Comparison of ENCODE assay signal across 8 cellular contexts in genomic region chr7:20220824-20221547, GRCh38. TPM values are rescaled to one million over a fixed set of nuclear protein-coding genes. Genes with fewer than 3 reads are reported as not detected.
DNase-seq lines count a peak whose midpoint lies in the region; ATAC-seq, FAIRE-seq and TF ChIP-seq lines count a peak whose summit lies in the region.

No MANE protein-coding gene starts in this region.

- H3K27ac Mint-ChIP-seq in mesothelial cell of epicardium = no peak overlapping the region

- no peaks in the 10 kb centered on the region for H3K9me3 ChIP-seq in psoas muscle

- in situ Hi-C loops in KBM-7 (cut with MboI; ENCODE audit: low pct_unique_long_range_greater_than_20kb, low sequenced_read_pairs) = no loop called here

- no peaks in the 10 kb centered on the region for H3K36me3 ChIP-seq in psoas muscle (ENCODE audit: insufficient read depth in 1 of 2, low read depth in 1 of 2)

- peak; percentile 10 for ATAC-seq in GM18498 (IDR thresholded peaks at IDR 0.05; ENCODE audit: unreplicated experiment)
- ATAC-seq in psoas muscle = no peak

- no peaks in the 10 kb centered on the region for H3K27me3 Mint-ChIP-seq in mesothelial cell of epicardium (ENCODE audit: low read depth)

- H3K27ac ChIP-seq in psoas muscle = peak overlapping the region; percentile 8

- no peak for FAIRE-seq in D721Med (lab: Jason Lieb, UNC)

- no peaks in the 10 kb centered on the region for H3K27me3 ChIP-seq in psoas muscle (ENCODE audit: insufficient read depth in 3 of 3, low read length in 2 of 3)

- no peak overlapping the region for H3K4me3 Mint-ChIP-seq in mesothelial cell of epicardium

- peaks cover 23% of the 10 kb centered on the region for H3K4me1 Mint-ChIP-seq in mesothelial cell of epicardium

- no peaks in the 10 kb centered on the region for H3K9me3 Mint-ChIP-seq in mesothelial cell of epicardium

- H3K4me3 ChIP-seq in choroid plexus epithelial cell (ENCODE audit: low read depth, low read length) (no peak overlapping the region), psoas muscle (no peak overlapping the region)

- TF ChIP-seq CTCF in choroid plexus epithelial cell (conservative IDR thresholded peaks at IDR 0.05; ENCODE audit: low read depth, low read length) = no peak
- no peak for TF ChIP-seq CTCF in psoas muscle (IDR thresholded peaks at IDR 0.05)
- no peak for TF ChIP-seq CTCF in mesothelial cell of epicardium (IDR thresholded peaks at IDR 0.05; ENCODE audit: unreplicated experiment)
- no peak for TF ChIP-seq CTCF in D721Med (IDR thresholded peaks at IDR 0.05; ENCODE audit: insufficient read depth, missing control alignments)

- WGBS in psoas muscle, 3 donors = 53 to 70% (median 53%) methylated on average over 4 of the region's 4 CpGs

- intact Hi-C loops in psoas muscle (cut with DNase I) = no loop called here

- DNase-seq in KBM-7 (peak; percentile 82), choroid plexus epithelial cell (ENCODE audit: low read depth) (peak; percentile 94), psoas muscle (no peak), mesothelial cell of epicardium (ENCODE audit: low spot score in 2 of 2, unreplicated experiment in 2 of 2) (no peak), D721Med (ENCODE audit: insufficient read length, low spot score) (no peak), NCI-H2171 treated with DMSO at 0.1 percent for 48 hours (lab: John Stamatoyannopoulos, UW) (no peak), DMS79 treated with DMSO at 0.1 percent for 48 hours (lab: John Stamatoyannopoulos, UW) (no peak)

- H3K36me3 Mint-ChIP-seq in mesothelial cell of epicardium = no peaks in the 10 kb centered on the region

- H3K4me1 ChIP-seq in psoas muscle = no peaks in the 10 kb centered on the region

RNA-seq across cellular contexts. Expression of gene MACC1, which starts 3.8 kb away (rescaled TPM):
- total RNA-seq in psoas muscle (under 1 TPM in 1 of 4 donors, not detected in 3; 0.04 TPM), mesothelial cell of epicardium (9.3 to 12.0 TPM (median 11.1 TPM) in 3 replicates)
- polyA plus RNA-seq in psoas muscle = under 1 TPM in 1 of 3 donors, not detected in 2; under 0.01 TPM

Comparison
In these comparisons a context has a peak if more than half of its experiments do, and no peak if none do; other contexts are left out.
1. DNase-seq: peak in KBM-7 (single experiment) and choroid plexus epithelial cell (single experiment); none in psoas muscle (0 of 2), mesothelial cell of epicardium (0 of 2), D721Med (single experiment), NCI-H2171 treated with DMSO at 0.1 percent for 48 hours (single experiment) and DMS79 treated with DMSO at 0.1 percent for 48 hours (single experiment).